1 cellular context compared by ENCODE assay signal in the genomic region with DNA sequence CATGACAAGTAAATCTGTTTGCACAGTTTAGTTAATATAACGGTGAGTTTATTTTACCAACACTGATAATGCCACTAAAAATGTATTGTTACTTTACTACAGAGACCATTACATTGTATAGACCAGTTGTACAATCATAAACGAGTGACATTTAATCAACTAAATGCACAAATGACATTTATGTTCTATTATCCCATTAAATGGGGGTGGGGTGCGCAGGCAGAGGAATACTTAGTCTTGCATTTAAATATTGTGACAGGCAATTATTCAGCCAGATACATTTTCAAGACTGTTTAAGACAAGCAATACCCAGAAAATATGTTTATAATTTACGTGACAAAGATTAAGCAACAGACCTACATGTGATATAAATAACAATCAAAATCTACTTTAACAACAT.
TF ChIP-seq lines count a peak whose summit lies in the region.

No MANE protein-coding gene starts in this region.

TF ChIP-seq in GM12878, 131 proteins besides CTCF, POLR2A, EP300 and RAD21 (continued from another document):
- TF ChIP-seq, protein P1, sequence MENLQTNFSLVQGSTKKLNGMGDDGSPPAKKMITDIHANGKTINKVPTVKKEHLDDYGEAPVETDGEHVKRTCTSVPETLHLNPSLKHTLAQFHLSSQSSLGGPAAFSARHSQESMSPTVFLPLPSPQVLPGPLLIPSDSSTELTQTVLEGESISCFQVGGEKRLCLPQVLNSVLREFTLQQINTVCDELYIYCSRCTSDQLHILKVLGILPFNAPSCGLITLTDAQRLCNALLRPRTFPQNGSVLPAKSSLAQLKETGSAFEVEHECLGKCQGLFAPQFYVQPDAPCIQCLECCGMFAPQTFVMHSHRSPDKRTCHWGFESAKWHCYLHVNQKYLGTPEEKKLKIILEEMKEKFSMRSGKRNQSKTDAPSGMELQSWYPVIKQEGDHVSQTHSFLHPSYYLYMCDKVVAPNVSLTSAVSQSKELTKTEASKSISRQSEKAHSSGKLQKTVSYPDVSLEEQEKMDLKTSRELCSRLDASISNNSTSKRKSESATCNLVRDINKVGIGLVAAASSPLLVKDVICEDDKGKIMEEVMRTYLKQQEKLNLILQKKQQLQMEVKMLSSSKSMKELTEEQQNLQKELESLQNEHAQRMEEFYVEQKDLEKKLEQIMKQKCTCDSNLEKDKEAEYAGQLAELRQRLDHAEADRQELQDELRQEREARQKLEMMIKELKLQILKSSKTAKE (IDR thresholded peaks at IDR 0.05; ENCODE audit: low read depth, poor library complexity, severe bottlenecking) = no peak
- no peak for TF ChIP-seq YY1 (IDR thresholded peaks at IDR 0.05; ENCODE audit: low read depth, low read length)
- TF ChIP-seq SMAD5 (IDR thresholded peaks at IDR 0.05; ENCODE audit: low read depth) = no peak
- TF ChIP-seq HDAC6 (IDR thresholded peaks at IDR 0.05; ENCODE audit: unreplicated experiment) = no peak
- TF ChIP-seq MTA3 (IDR thresholded peaks at IDR 0.05; ENCODE audit: borderline replicate concordance, low read length) = no peak
- TF ChIP-seq PML (IDR thresholded peaks at IDR 0.05; ENCODE audit: low read length) = no peak
- TF ChIP-seq, protein P2, sequence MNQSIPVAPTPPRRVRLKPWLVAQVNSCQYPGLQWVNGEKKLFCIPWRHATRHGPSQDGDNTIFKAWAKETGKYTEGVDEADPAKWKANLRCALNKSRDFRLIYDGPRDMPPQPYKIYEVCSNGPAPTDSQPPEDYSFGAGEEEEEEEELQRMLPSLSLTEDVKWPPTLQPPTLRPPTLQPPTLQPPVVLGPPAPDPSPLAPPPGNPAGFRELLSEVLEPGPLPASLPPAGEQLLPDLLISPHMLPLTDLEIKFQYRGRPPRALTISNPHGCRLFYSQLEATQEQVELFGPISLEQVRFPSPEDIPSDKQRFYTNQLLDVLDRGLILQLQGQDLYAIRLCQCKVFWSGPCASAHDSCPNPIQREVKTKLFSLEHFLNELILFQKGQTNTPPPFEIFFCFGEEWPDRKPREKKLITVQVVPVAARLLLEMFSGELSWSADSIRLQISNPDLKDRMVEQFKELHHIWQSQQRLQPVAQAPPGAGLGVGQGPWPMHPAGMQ (IDR thresholded peaks at IDR 0.05; ENCODE audit: borderline replicate concordance) = no peak
- TF ChIP-seq NFYA (IDR thresholded peaks at IDR 0.05; ENCODE audit: borderline replicate concordance, low read depth, low read length) = no peak
- no peak for TF ChIP-seq TCF12 (IDR thresholded peaks at IDR 0.05; ENCODE audit: low read depth, low read length)
- TF ChIP-seq MYC (IDR thresholded peaks at IDR 0.05; ENCODE audit: insufficient read depth, insufficient read length, insufficient replicate concordance, low read length, severe bottlenecking) = no peak
